Comparison of ENCODE assay signal across 26 cellular contexts in genomic region chr1:218262259-218262658, GRCh38.
"Had no signal": no experiment of that assay in that cellular context is flagged by ENCODE, and none has a peak within 500 bp of the region (broad histone marks: within the 10 kb centered on the region; RNA-seq: fewer than 3 reads in every experiment).

No MANE protein-coding gene starts in this region.

- H3K27ac ChIP-seq: coronary artery, PC-9, SJCRH30 had no signal

- ATAC-seq: activated CD4-positive, CD25-positive, alpha-beta regulatory T cell treated with anti-CD3 and anti-CD28 coated beads, Interleukin-2, amount 50 U/mL, for 24 hours; activated naive CD4-positive, alpha-beta T cell treated with anti-CD3 and anti-CD28 coated beads, Interleukin-2, amount 50 U/mL, for 72 hours; activated T-cell treated with anti-CD3 and anti-CD28 coated beads, Interleukin-2, amount 50 U/mL, for 4 hours had no signal

- H3K27ac Mint-ChIP-seq: activated naive CD4-positive, alpha-beta T cell treated with anti-CD3 and anti-CD28 coated beads, Interleukin-2, amount 50 U/mL, for 72 hours; T-helper 1 cell treated with Interleukin-12 subunit alpha and Interleukin-12 subunit beta and Interleukin-4 antibody, amounts not matched to agents 30 μg/mL and 1 μg/mL, for 36 hours had no signal

- H3K9me3 ChIP-seq: SJCRH30 had no signal

- H3K4me2 ChIP-seq: PC-9 had no signal

- H3K4me1 ChIP-seq: SJCRH30 had no signal

- H2AFZ ChIP-seq: PC-9 had no signal

- H3K4me3 Mint-ChIP-seq: activated T-cell treated with anti-CD3 and anti-CD28 coated beads, Interleukin-2, amount 50 U/mL, for 4 hours; T-helper 1 cell treated with Interleukin-12 subunit alpha and Interleukin-12 subunit beta and Interleukin-4 antibody, amounts not matched to agents 30 μg/mL and 1 μg/mL, for 36 hours had no signal

- H3K36me3 ChIP-seq: SJCRH30 had no signal

- DNase-seq: activated CD4-positive, alpha-beta T cell treated with anti-CD3 and anti-CD28 coated beads for 48 hours; activated CD4-positive, alpha-beta T cell treated with anti-CD3 and anti-CD28 coated beads, Interleukin-2, amount 50 U/mL, for 48 hours; activated CD8-positive, alpha-beta memory T cell treated with anti-CD3 and anti-CD28 coated beads for 24 hours; activated effector memory CD4-positive, alpha-beta T cell treated with anti-CD3 and anti-CD28 coated beads, Interleukin-2, amount 50 U/mL, for 16 hours; activated naive CD4-positive, alpha-beta T cell treated with Interleukin-2 at 50 U/mL for 16 hours; activated T-cell treated with anti-CD3 and anti-CD28 coated beads, Interleukin-2, amount 50 U/mL, for 4 hours; anterior cingulate cortex; caudate nucleus; Kasumi-1; KBM-7; NCI-H1048; NCI-H146; NCI-H1930; NCI-H2107; NCI-H2171 treated with DMSO at 0.1 percent for 48 hours; NCI-H345; NCI-H510A treated with DMSO at 0.1 percent for 48 hours; NCI-H69; PC-9; Right ventricle myocardium superior; RPMI8226; SJCRH30 had no signal

- H3K36me3 Mint-ChIP-seq: activated naive CD4-positive, alpha-beta T cell treated with anti-CD3 and anti-CD28 coated beads, Interleukin-2, amount 50 U/mL, for 72 hours had no signal

- H3K4me3 ChIP-seq: coronary artery, PC-9, SJCRH30 had no signal

- H3K9me3 Mint-ChIP-seq: activated naive CD4-positive, alpha-beta T cell treated with anti-CD3 and anti-CD28 coated beads, Interleukin-2, amount 50 U/mL, for 72 hours; T-helper 1 cell treated with Interleukin-12 subunit alpha and Interleukin-12 subunit beta and Interleukin-4 antibody, amounts not matched to agents 30 μg/mL and 1 μg/mL, for 36 hours had no signal
